ENCODE assay signal across 17 cellular contexts in genomic region chr16:88424536-88425230, GRCh38. TPM values are rescaled to one million over a fixed set of nuclear protein-coding genes. Genes with fewer than 3 reads are reported as not detected.
A peak's percentile ranks its signal among the peaks of the same experiment; 100 is the strongest.
DNase-seq lines count a peak whose midpoint lies in the region; ATAC-seq and TF ChIP-seq lines count a peak whose summit lies in the region.
"Had no signal": no experiment of that assay in that cellular context is flagged by ENCODE, and none has a peak within 500 bp of the region (broad histone marks: within the 10 kb centered on the region; RNA-seq: fewer than 3 reads in every experiment).

No MANE protein-coding gene starts in this region.

- CTCF ChIA-PET in Panc1 (lab: Charles Lee), result no interaction called here
- CTCF ChIA-PET in CD8-positive, alpha-beta T cell (lab: Charles Lee), result interaction anchor here (1.2 kb wide), 2 partner anchors 13 to 138 kb away, joined by 3 read pairs; no protein-coding TSS in a partner anchor

- no peak overlapping the region for H3K27ac ChIP-seq in Panc1 (ENCODE audit: low read length)
- no peak overlapping the region for H3K27ac ChIP-seq in CD8-positive, alpha-beta T cell (ENCODE audit: low read depth, low read length)
- H3K27ac ChIP-seq: gastrocnemius medialis had no signal

- TF ChIP-seq CTCF in Panc1 (IDR thresholded peaks at IDR 0.05) (no peak), choroid plexus epithelial cell (conservative IDR thresholded peaks at IDR 0.05; ENCODE audit: low read depth, low read length) (no peak), nephron progenitor cell (IDR thresholded peaks at IDR 0.05) (no peak)
- TF ChIP-seq CTCF in CD8-positive, alpha-beta T cell (IDR thresholded peaks at IDR 0.05), result no peak

- no peak overlapping the region for H3K4me3 ChIP-seq in Panc1 (ENCODE audit: low read depth in 2 of 2, low read length in 2 of 2)
- no peak overlapping the region for H3K4me3 ChIP-seq in choroid plexus epithelial cell (ENCODE audit: low read depth, low read length)
- H3K4me3 ChIP-seq in CD8-positive, alpha-beta T cell (ENCODE audit: low read depth, low read length), result no peak overlapping the region
- H3K4me3 ChIP-seq: gastrocnemius medialis had no signal

- H3K36me3 ChIP-seq in Panc1 (ENCODE audit: control insufficient read depth, insufficient read depth, low read length), result no peaks in the 10 kb centered on the region
- no peaks in the 10 kb centered on the region for H3K36me3 ChIP-seq in CD8-positive, alpha-beta T cell (ENCODE audit: insufficient read depth, low read length)
- H3K36me3 ChIP-seq: gastrocnemius medialis had no signal

- DNase-seq in Ammon's horn (ENCODE audit: low spot score) (peak; percentile 61), Panc1 (ENCODE audit: low read depth, low spot score) (no peak), choroid plexus epithelial cell (ENCODE audit: low read depth) (peak; percentile 21), nephron progenitor cell (no peak), NCI-H526 (lab: John Stamatoyannopoulos, UW) (no peak), GM19238 (ENCODE audit: insufficient read length, low spot score) (no peak)
- DNase-seq in CD8-positive, alpha-beta T cell, result no peak
- DNase-seq: activated CD8-positive, alpha-beta T cell treated with anti-CD3 and anti-CD28 coated beads, Interleukin-2, amount 10 ng/mL, durations not matched to agents 7 days and 5 days; Calu3; cerebellar nuclear complex; endodermal cell; gastrocnemius medialis; naive B cell; NCI-H2029 treated with DMSO at 0.1 percent for 48 hours; NCI-H526 treated with DMSO at 0.1 percent for 48 hours; T-helper 1 cell had no signal

- H3K36me3 Mint-ChIP-seq in nephron progenitor cell (ENCODE audit: low read depth), result no peaks in the 10 kb centered on the region
- H3K36me3 Mint-ChIP-seq in CD8-positive, alpha-beta T cell, result no peaks in the 10 kb centered on the region
- H3K36me3 Mint-ChIP-seq: naive B cell had no signal

- POLR2A ChIA-PET in Panc1 (lab: Charles Lee), result no interaction called here
- POLR2A ChIA-PET in CD8-positive, alpha-beta T cell (lab: Charles Lee), result no interaction called here

- no peak overlapping the region for H3K4me3 Mint-ChIP-seq in nephron progenitor cell
- H3K4me3 Mint-ChIP-seq in CD8-positive, alpha-beta T cell, result no peak overlapping the region
- H3K4me3 Mint-ChIP-seq: activated CD8-positive, alpha-beta T cell treated with anti-CD3 and anti-CD28 coated beads, Interleukin-2, amount 10 ng/mL, durations not matched to agents 7 days and 5 days; endodermal cell had no signal

- no peaks in the 10 kb centered on the region for H3K4me1 ChIP-seq in Panc1 (ENCODE audit: control insufficient read depth, insufficient read depth, low read length)
- H3K4me1 ChIP-seq in CD8-positive, alpha-beta T cell (ENCODE audit: insufficient read depth, low read length), result no peaks in the 10 kb centered on the region

- ATAC-seq in Panc1 (0 out of 2 replicates have a peak, but pooled peaks have one; percentile 20), HG03025 (IDR thresholded peaks at IDR 0.05; ENCODE audit: low FRiP score, unreplicated experiment) (no peak)
- no peak for ATAC-seq in CD8-positive, alpha-beta T cell
- ATAC-seq: activated CD8-positive, alpha-beta T cell treated with anti-CD3 and anti-CD28 coated beads, Interleukin-2, amount 10 ng/mL, durations not matched to agents 7 days and 5 days; gastrocnemius medialis had no signal

- no peaks in the 10 kb centered on the region for H3K9me3 Mint-ChIP-seq in nephron progenitor cell
- no peaks in the 10 kb centered on the region for H3K9me3 Mint-ChIP-seq in CD8-positive, alpha-beta T cell
- H3K9me3 Mint-ChIP-seq: endodermal cell had no signal

- H3K4me1 Mint-ChIP-seq in nephron progenitor cell, result peaks cover 15% of the 10 kb centered on the region
- peaks cover under 1% of the 10 kb centered on the region for H3K4me1 Mint-ChIP-seq in CD8-positive, alpha-beta T cell (ENCODE audit: low read depth)
- H3K4me1 Mint-ChIP-seq: endodermal cell had no signal

- no peaks in the 10 kb centered on the region for H3K27me3 ChIP-seq in Panc1 (ENCODE audit: control insufficient read depth, insufficient read depth, low read length)
- H3K27me3 ChIP-seq in CD8-positive, alpha-beta T cell (ENCODE audit: insufficient read depth, low read length), result no peaks in the 10 kb centered on the region

- in situ Hi-C loops in Panc1 (cut with HindIII; ENCODE audit: low pct_unique_long_range_greater_than_20kb, low sequenced_read_pairs), result no loop called here

- no TSS peak for BruUV-seq in Panc1 (replicated peaks; lab: Mats Ljungman, UMichigan)

- no peaks in the 10 kb centered on the region for H3K9me3 ChIP-seq in Panc1 (ENCODE audit: control insufficient read depth, insufficient read depth, low read depth, low read length)
- no peaks in the 10 kb centered on the region for H3K9me3 ChIP-seq in CD8-positive, alpha-beta T cell (ENCODE audit: low read length)
- H3K9me3 ChIP-seq: gastrocnemius medialis had no signal

- H3K27me3 Mint-ChIP-seq in nephron progenitor cell (ENCODE audit: low read depth, poor library complexity), result peaks cover 3% of the 10 kb centered on the region
- no peaks in the 10 kb centered on the region for H3K27me3 Mint-ChIP-seq in CD8-positive, alpha-beta T cell (ENCODE audit: low read depth)
- H3K27me3 Mint-ChIP-seq: naive B cell had no signal

- H3K27ac Mint-ChIP-seq in nephron progenitor cell, result peak overlapping the region; percentile 79
- H3K27ac Mint-ChIP-seq in CD8-positive, alpha-beta T cell, result no peak overlapping the region
- H3K27ac Mint-ChIP-seq: activated CD8-positive, alpha-beta T cell treated with anti-CD3 and anti-CD28 coated beads, Interleukin-2, amount 10 ng/mL, durations not matched to agents 7 days and 5 days; endodermal cell had no signal

- intact Hi-C loops in Panc1 (cut with micrococcal nuclease; ENCODE audit: unreplicated experiment), result no loop called here
- intact Hi-C loops in CD8-positive, alpha-beta T cell (cut with DNase I, micrococcal nuclease), result no loop called here

RNA-seq across cellular contexts. Expression of gene ZFPM1, which starts 28.4 kb away (rescaled TPM):
- 3.9 TPM for total RNA-seq in Panc1 (2021; ENCODE audit: unreplicated experiment)
- 3.8 TPM for polyA plus RNA-seq in Panc1 (2012; ENCODE audit: insufficient read length)
- 10 to 100 TPM; 43.4 to 46.5 TPM for total RNA-seq in CD8-positive, alpha-beta T cell

RNA-seq across cellular contexts. Expression of gene ZNF469, which starts 41.9 kb away (rescaled TPM):
- total RNA-seq in Panc1 (2021; ENCODE audit: unreplicated experiment), result 1.3 TPM
- polyA plus RNA-seq in Panc1 (2012; ENCODE audit: insufficient read length), result 0.87 TPM
- total RNA-seq in CD8-positive, alpha-beta T cell, result 1 to 10 TPM in 1 of 2 experiments, under 1 TPM in 1; 0.83 to 1.0 TPM

Comparison
In these comparisons a context has a peak if more than half of its experiments do, and no peak if none do; other contexts are left out.
1. DNase-seq: peak in Ammon's horn (single experiment) and choroid plexus epithelial cell (single experiment); none in Panc1 (single experiment), nephron progenitor cell (single experiment), NCI-H526 (0 of 2), CD8-positive, alpha-beta T cell (0 of 7) and GM19238 (single experiment).